ENCODE assay signal across 29 cellular contexts in genomic region chr22:46395145-46395544, GRCh38.
"Had no signal": no experiment of that assay in that cellular context is flagged by ENCODE, and none has a peak within 500 bp of the region (broad histone marks: within the 10 kb centered on the region; RNA-seq: fewer than 3 reads in every experiment).

No MANE protein-coding gene starts in this region.

- H3K4me1 ChIP-seq: parathyroid adenoma, psoas muscle, right lobe of liver, sigmoid colon, testis, transverse colon, upper lobe of left lung, vagina had no signal

- H3K4me1 Mint-ChIP-seq: naive B cell, neural crest cell had no signal

- H3K4me3 Mint-ChIP-seq: naive thymus-derived CD8-positive, alpha-beta T cell; natural killer cell treated with Interleukin-12 subunit alpha and Interleukin-12 subunit beta and Interleukin-15 and Interleukin-18, amount 100 ng/mL, for 72 hours; nephron progenitor cell; neural crest cell; stimulated activated effector memory CD8-positive, alpha-beta T cell treated with anti-CD3 and anti-CD28 coated beads, Interleukin-12 subunit alpha, Interleukin-12 subunit beta, amount 100 ng/mL, for 72 hours; stimulated activated naive CD8-positive, alpha-beta T cell treated with anti-CD3 and anti-CD28 coated beads, Interleukin-15, amount 100 ng/mL, for 72 hours had no signal

- H3K36me3 ChIP-seq: ovary, right lobe of liver, sigmoid colon, tibial artery, transverse colon had no signal

- H3K4me3 ChIP-seq: ovary, psoas muscle, right lobe of liver, sigmoid colon, suprapubic skin, testis, tibial artery, transverse colon, upper lobe of left lung, vagina had no signal

- H3K36me3 Mint-ChIP-seq: naive thymus-derived CD8-positive, alpha-beta T cell; natural killer cell treated with Interleukin-12 subunit alpha and Interleukin-12 subunit beta and Interleukin-15 and Interleukin-18, amount 100 ng/mL, for 72 hours; stimulated activated effector memory CD8-positive, alpha-beta T cell treated with anti-CD3 and anti-CD28 coated beads, Interleukin-12 subunit alpha, Interleukin-12 subunit beta, amount 100 ng/mL, for 72 hours had no signal

- H3K9me3 ChIP-seq: ovary, psoas muscle, right lobe of liver, sigmoid colon, suprapubic skin, testis, tibial artery, transverse colon, upper lobe of left lung, vagina had no signal

- H3K27ac ChIP-seq: ovary, parathyroid adenoma, psoas muscle, right lobe of liver, sigmoid colon, suprapubic skin, testis, tibial artery, transverse colon, upper lobe of left lung, vagina had no signal

- DNase-seq: naive B cell; naive thymus-derived CD8-positive, alpha-beta T cell; nephron progenitor cell; occipital lobe; ovary; psoas muscle; right lobe of liver; sigmoid colon; small intestine; stimulated activated CD4-positive, alpha-beta T cell treated with anti-CD3 and anti-CD28 coated beads, Interleukin-15, amount 100 ng/mL, for 24 hours; stimulated activated CD4-positive, alpha-beta T cell treated with anti-CD3 and anti-CD28 coated beads, Interleukin-2, amount 100 ng/mL, for 24 hours; stimulated activated CD4-positive, alpha-beta T cell treated with anti-CD3 and anti-CD28 coated beads, Interleukin-2, amount 100 ng/mL, for 48 hours; stimulated activated CD4-positive, alpha-beta T cell treated with anti-CD3 and anti-CD28 coated beads, Interleukin-4, amount 100 ng/mL, for 24 hours; stimulated activated naive CD4-positive, alpha-beta T cell; stimulated activated naive CD8-positive, alpha-beta T cell treated with anti-CD3 and anti-CD28 coated beads, Interleukin-15, amount 100 ng/mL, for 72 hours; stimulated activated naive CD8-positive, alpha-beta T cell treated with anti-CD3 and anti-CD28 coated beads, Interleukin-15, Interleukin-2, amounts not matched to agents 100 U/mL and 50 U/mL, for 24 hours; substantia nigra; testis; tibial artery; transverse colon; upper lobe of left lung had no signal

- ATAC-seq: naive thymus-derived CD8-positive, alpha-beta T cell; natural killer cell treated with Interleukin-12 subunit alpha and Interleukin-12 subunit beta and Interleukin-15 and Interleukin-18, amount 100 ng/mL, for 72 hours; psoas muscle; right cardiac atrium; right lobe of liver; stimulated activated effector memory CD8-positive, alpha-beta T cell treated with anti-CD3 and anti-CD28 coated beads, Interleukin-12 subunit alpha, Interleukin-12 subunit beta, amount 100 ng/mL, for 72 hours; stimulated activated naive CD8-positive, alpha-beta T cell treated with anti-CD3 and anti-CD28 coated beads, Interleukin-15, amount 100 ng/mL, for 72 hours; stimulated activated naive CD8-positive, alpha-beta T cell treated with anti-CD3 and anti-CD28 coated beads, Interleukin-15, Interleukin-2, amounts not matched to agents 100 U/mL and 50 U/mL, for 24 hours had no signal

- H3K27me3 Mint-ChIP-seq: naive B cell, progenitor cell of endocrine pancreas had no signal

- H3K9me3 Mint-ChIP-seq: naive B cell; naive thymus-derived CD8-positive, alpha-beta T cell; natural killer cell treated with Interleukin-12 subunit alpha and Interleukin-12 subunit beta and Interleukin-15 and Interleukin-18, amount 100 ng/mL, for 72 hours; nephron progenitor cell; neural crest cell; stimulated activated effector memory CD8-positive, alpha-beta T cell treated with anti-CD3 and anti-CD28 coated beads, Interleukin-12 subunit alpha, Interleukin-12 subunit beta, amount 100 ng/mL, for 72 hours; stimulated activated naive CD8-positive, alpha-beta T cell treated with anti-CD3 and anti-CD28 coated beads, Interleukin-15, amount 100 ng/mL, for 72 hours had no signal

- H3K27ac Mint-ChIP-seq: naive B cell; naive thymus-derived CD8-positive, alpha-beta T cell; natural killer cell treated with Interleukin-12 subunit alpha and Interleukin-12 subunit beta and Interleukin-15 and Interleukin-18, amount 100 ng/mL, for 72 hours; nephron progenitor cell; progenitor cell of endocrine pancreas; stimulated activated effector memory CD8-positive, alpha-beta T cell treated with anti-CD3 and anti-CD28 coated beads, Interleukin-12 subunit alpha, Interleukin-12 subunit beta, amount 100 ng/mL, for 72 hours; stimulated activated naive CD8-positive, alpha-beta T cell treated with anti-CD3 and anti-CD28 coated beads, Interleukin-15, amount 100 ng/mL, for 72 hours had no signal
